Comparison of ENCODE assay signal across 11 cellular contexts in the genomic region with DNA sequence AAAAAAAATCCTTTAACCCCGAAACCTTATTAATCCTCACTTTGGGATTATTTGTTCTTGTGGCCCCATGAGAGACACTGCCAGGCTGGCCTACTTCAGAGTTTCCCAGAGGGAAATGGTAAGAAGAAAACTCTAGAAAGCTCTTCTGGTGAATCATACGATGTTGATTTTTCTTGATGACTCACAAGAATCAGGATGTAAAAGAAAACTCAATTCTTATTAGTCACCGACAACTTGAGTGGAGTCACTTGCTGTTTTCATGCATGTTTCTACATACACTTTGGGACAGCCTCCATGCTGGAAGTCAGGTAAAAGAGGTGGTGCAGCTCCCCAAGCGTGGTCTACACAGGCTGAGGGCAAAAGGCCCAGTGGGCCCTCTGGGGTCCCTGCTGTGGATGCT. TPM values are rescaled to one million over a fixed set of nuclear protein-coding genes. Genes with fewer than 3 reads are reported as not detected.
DNase-seq lines count a peak whose midpoint lies in the region; ATAC-seq and TF ChIP-seq lines count a peak whose summit lies in the region.
"Had no signal": no experiment of that assay in that cellular context is flagged by ENCODE, and none has a peak within 500 bp of the region (broad histone marks: within the 10 kb centered on the region; RNA-seq: fewer than 3 reads in every experiment).

No MANE protein-coding gene starts in this region.

- DNase-seq in activated CD8-positive, alpha-beta T cell treated with anti-CD3 and anti-CD28 coated beads for 36 hours: no peak
- no peak for DNase-seq in activated CD8-positive, alpha-beta T cell treated with anti-CD3 and anti-CD28 coated beads, Interleukin-2, amount 10 ng/mL, durations not matched to agents 7 days and 5 days
- DNase-seq in WTC11 (ENCODE audit: low spot score) (no peak), foreskin melanocyte (peak; percentile 46), type B pancreatic cell (ENCODE audit: extremely low spot score, unreplicated experiment) (no peak), SHP77 treated with DMSO at 0.1 percent for 48 hours (lab: John Stamatoyannopoulos, UW) (no peak), T-helper 9 cell (no peak)
- DNase-seq: CD4-positive, CD25-positive, alpha-beta regulatory T cell; left cardiac atrium had no signal

- no peaks in the 10 kb centered on the region for H3K9me3 Mint-ChIP-seq in activated CD8-positive, alpha-beta T cell treated with anti-CD3 and anti-CD28 coated beads for 36 hours
- no peaks in the 10 kb centered on the region for H3K9me3 Mint-ChIP-seq in activated CD8-positive, alpha-beta T cell treated with anti-CD3 and anti-CD28 coated beads, Interleukin-2, amount 10 ng/mL, durations not matched to agents 7 days and 5 days (ENCODE audit: insufficient read depth)
- no peaks in the 10 kb centered on the region for H3K9me3 Mint-ChIP-seq in WTC11
- H3K9me3 Mint-ChIP-seq in type B pancreatic cell: no peaks in the 10 kb centered on the region

- POLR2A ChIA-PET in activated CD8-positive, alpha-beta T cell treated with anti-CD3 and anti-CD28 coated beads for 36 hours (lab: Charles Lee): interaction anchor here (0.9 kb wide), 1 partner anchor 276 kb away, joined by 3 read pairs; no protein-coding TSS in a partner anchor
- POLR2A ChIA-PET in activated CD8-positive, alpha-beta T cell treated with anti-CD3 and anti-CD28 coated beads, Interleukin-2, amount 10 ng/mL, durations not matched to agents 7 days and 5 days (lab: Charles Lee): no interaction called here
- POLR2A ChIA-PET in WTC11 (lab: Charles Lee): no interaction called here

- H3K4me3 Mint-ChIP-seq in activated CD8-positive, alpha-beta T cell treated with anti-CD3 and anti-CD28 coated beads for 36 hours: no peak overlapping the region
- H3K4me3 Mint-ChIP-seq in activated CD8-positive, alpha-beta T cell treated with anti-CD3 and anti-CD28 coated beads, Interleukin-2, amount 10 ng/mL, durations not matched to agents 7 days and 5 days: no peak overlapping the region
- H3K4me3 Mint-ChIP-seq in WTC11: no peak overlapping the region
- H3K4me3 Mint-ChIP-seq in type B pancreatic cell: no peak overlapping the region
- H3K4me3 Mint-ChIP-seq: activated naive CD8-positive, alpha-beta T cell; CD4-positive, CD25-positive, alpha-beta regulatory T cell had no signal

- intact Hi-C loops in activated CD8-positive, alpha-beta T cell treated with anti-CD3 and anti-CD28 coated beads for 36 hours (cut with micrococcal nuclease): loop anchor here (10.0 kb wide), 1 partner anchor 82 kb away; no protein-coding TSS in a partner anchor

- CTCF ChIA-PET in activated CD8-positive, alpha-beta T cell treated with anti-CD3 and anti-CD28 coated beads for 36 hours (lab: Charles Lee): interaction anchor here (0.7 to 1.0 kb wide), 4 partner anchors 9 to 483 kb away, joined by 3 read pairs; no protein-coding TSS in a partner anchor
- CTCF ChIA-PET in activated CD8-positive, alpha-beta T cell treated with anti-CD3 and anti-CD28 coated beads, Interleukin-2, amount 10 ng/mL, durations not matched to agents 7 days and 5 days (lab: Charles Lee): interaction anchor here (0.6 to 1.2 kb wide), 5 partner anchors 10 to 136 kb away, joined by 3 to 4 read pairs (median 3); no protein-coding TSS in a partner anchor
- CTCF ChIA-PET in WTC11 (lab: Charles Lee): no interaction called here

- no peak overlapping the region for H3K27ac Mint-ChIP-seq in activated CD8-positive, alpha-beta T cell treated with anti-CD3 and anti-CD28 coated beads for 36 hours
- no peak overlapping the region for H3K27ac Mint-ChIP-seq in activated CD8-positive, alpha-beta T cell treated with anti-CD3 and anti-CD28 coated beads, Interleukin-2, amount 10 ng/mL, durations not matched to agents 7 days and 5 days
- H3K27ac Mint-ChIP-seq in WTC11 (0 out of 2 replicates have a peak overlapping the region, but pooled peaks have one; percentile 27), type B pancreatic cell (peak overlapping the region; percentile 80)
- H3K27ac Mint-ChIP-seq: activated naive CD8-positive, alpha-beta T cell had no signal

- H3K4me1 Mint-ChIP-seq in activated CD8-positive, alpha-beta T cell treated with anti-CD3 and anti-CD28 coated beads for 36 hours (ENCODE audit: low read depth): peaks cover 18% of the 10 kb centered on the region
- peaks cover 31% of the 10 kb centered on the region for H3K4me1 Mint-ChIP-seq in activated CD8-positive, alpha-beta T cell treated with anti-CD3 and anti-CD28 coated beads, Interleukin-2, amount 10 ng/mL, durations not matched to agents 7 days and 5 days (ENCODE audit: low read depth)
- H3K4me1 Mint-ChIP-seq in WTC11 (peaks cover 15% of the 10 kb centered on the region), type B pancreatic cell (ENCODE audit: unreplicated experiment) (peaks cover 14% of the 10 kb centered on the region)

- peaks cover under 1% of the 10 kb centered on the region for H3K27me3 Mint-ChIP-seq in activated CD8-positive, alpha-beta T cell treated with anti-CD3 and anti-CD28 coated beads for 36 hours
- H3K27me3 Mint-ChIP-seq in activated CD8-positive, alpha-beta T cell treated with anti-CD3 and anti-CD28 coated beads, Interleukin-2, amount 10 ng/mL, durations not matched to agents 7 days and 5 days (ENCODE audit: low read depth): peaks cover 4% of the 10 kb centered on the region
- no peaks in the 10 kb centered on the region for H3K27me3 Mint-ChIP-seq in WTC11 (ENCODE audit: low read depth)
- no peaks in the 10 kb centered on the region for H3K27me3 Mint-ChIP-seq in type B pancreatic cell
- H3K27me3 Mint-ChIP-seq: activated naive CD8-positive, alpha-beta T cell had no signal

- H3K36me3 Mint-ChIP-seq in activated CD8-positive, alpha-beta T cell treated with anti-CD3 and anti-CD28 coated beads for 36 hours (ENCODE audit: low read depth): no peaks in the 10 kb centered on the region
- no peaks in the 10 kb centered on the region for H3K36me3 Mint-ChIP-seq in activated CD8-positive, alpha-beta T cell treated with anti-CD3 and anti-CD28 coated beads, Interleukin-2, amount 10 ng/mL, durations not matched to agents 7 days and 5 days (ENCODE audit: low read depth)
- H3K36me3 Mint-ChIP-seq in WTC11 (peaks cover 46% of the 10 kb centered on the region), type B pancreatic cell (no peaks in the 10 kb centered on the region)
- H3K36me3 Mint-ChIP-seq: activated naive CD8-positive, alpha-beta T cell had no signal

- ATAC-seq in activated CD8-positive, alpha-beta T cell treated with anti-CD3 and anti-CD28 coated beads for 36 hours: peak; percentile 43
- ATAC-seq in activated CD8-positive, alpha-beta T cell treated with anti-CD3 and anti-CD28 coated beads, Interleukin-2, amount 10 ng/mL, durations not matched to agents 7 days and 5 days: no peak
- ATAC-seq in WTC11 (no peak), HG03439 (IDR thresholded peaks at IDR 0.05; ENCODE audit: unreplicated experiment) (no peak)
- ATAC-seq: left cardiac atrium had no signal

- TF ChIP-seq CTCF in activated CD8-positive, alpha-beta T cell treated with anti-CD3 and anti-CD28 coated beads for 36 hours (IDR thresholded peaks at IDR 0.05): no peak
- TF ChIP-seq CTCF in WTC11 (IDR thresholded peaks at IDR 0.05): no peak
- TF ChIP-seq CTCF in type B pancreatic cell (conservative IDR thresholded peaks at IDR 0.05): no peak

TF ChIP-seq in WTC11, 78 proteins besides CTCF, POLR2A, EP300 and RAD21 (continues in another document):
- no peak for TF ChIP-seq GABPB1 (CRISPR knock-in tag; IDR thresholded peaks at IDR 0.05)
- TF ChIP-seq ZBTB21 (CRISPR knock-in tag; IDR thresholded peaks at IDR 0.05; ENCODE audit: borderline replicate concordance): no peak
- TF ChIP-seq EMX1 (CRISPR knock-in tag; IDR thresholded peaks at IDR 0.05): no peak
- TF ChIP-seq, protein P1, sequence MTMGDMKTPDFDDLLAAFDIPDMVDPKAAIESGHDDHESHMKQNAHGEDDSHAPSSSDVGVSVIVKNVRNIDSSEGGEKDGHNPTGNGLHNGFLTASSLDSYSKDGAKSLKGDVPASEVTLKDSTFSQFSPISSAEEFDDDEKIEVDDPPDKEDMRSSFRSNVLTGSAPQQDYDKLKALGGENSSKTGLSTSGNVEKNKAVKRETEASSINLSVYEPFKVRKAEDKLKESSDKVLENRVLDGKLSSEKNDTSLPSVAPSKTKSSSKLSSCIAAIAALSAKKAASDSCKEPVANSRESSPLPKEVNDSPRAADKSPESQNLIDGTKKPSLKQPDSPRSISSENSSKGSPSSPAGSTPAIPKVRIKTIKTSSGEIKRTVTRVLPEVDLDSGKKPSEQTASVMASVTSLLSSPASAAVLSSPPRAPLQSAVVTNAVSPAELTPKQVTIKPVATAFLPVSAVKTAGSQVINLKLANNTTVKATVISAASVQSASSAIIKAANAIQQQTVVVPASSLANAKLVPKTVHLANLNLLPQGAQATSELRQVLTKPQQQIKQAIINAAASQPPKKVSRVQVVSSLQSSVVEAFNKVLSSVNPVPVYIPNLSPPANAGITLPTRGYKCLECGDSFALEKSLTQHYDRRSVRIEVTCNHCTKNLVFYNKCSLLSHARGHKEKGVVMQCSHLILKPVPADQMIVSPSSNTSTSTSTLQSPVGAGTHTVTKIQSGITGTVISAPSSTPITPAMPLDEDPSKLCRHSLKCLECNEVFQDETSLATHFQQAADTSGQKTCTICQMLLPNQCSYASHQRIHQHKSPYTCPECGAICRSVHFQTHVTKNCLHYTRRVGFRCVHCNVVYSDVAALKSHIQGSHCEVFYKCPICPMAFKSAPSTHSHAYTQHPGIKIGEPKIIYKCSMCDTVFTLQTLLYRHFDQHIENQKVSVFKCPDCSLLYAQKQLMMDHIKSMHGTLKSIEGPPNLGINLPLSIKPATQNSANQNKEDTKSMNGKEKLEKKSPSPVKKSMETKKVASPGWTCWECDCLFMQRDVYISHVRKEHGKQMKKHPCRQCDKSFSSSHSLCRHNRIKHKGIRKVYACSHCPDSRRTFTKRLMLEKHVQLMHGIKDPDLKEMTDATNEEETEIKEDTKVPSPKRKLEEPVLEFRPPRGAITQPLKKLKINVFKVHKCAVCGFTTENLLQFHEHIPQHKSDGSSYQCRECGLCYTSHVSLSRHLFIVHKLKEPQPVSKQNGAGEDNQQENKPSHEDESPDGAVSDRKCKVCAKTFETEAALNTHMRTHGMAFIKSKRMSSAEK (CRISPR knock-in tag; IDR thresholded peaks at IDR 0.05; ENCODE audit: borderline replicate concordance): no peak
- TF ChIP-seq KAT7 (CRISPR knock-in tag; IDR thresholded peaks at IDR 0.05; ENCODE audit: borderline replicate concordance): no peak

RNA-seq across cellular contexts. Expression of a gene that starts 42.8 kb away (rescaled TPM):
- total RNA-seq in activated CD8-positive, alpha-beta T cell treated with anti-CD3 and anti-CD28 coated beads for 36 hours: 1 to 10 TPM; 1.3 to 1.9 TPM
- total RNA-seq in activated CD8-positive, alpha-beta T cell treated with anti-CD3 and anti-CD28 coated beads, Interleukin-2, amount 10 ng/mL, durations not matched to agents 7 days and 5 days: 1 to 10 TPM; 2.5 to 3.2 TPM
- total RNA-seq in WTC11 (2021): 22.5 to 25.3 TPM (median 22.9 TPM) in 3 replicates
- total RNA-seq in type B pancreatic cell (ENCODE audit: low replicate concordance): 17.5 and 21.4 TPM in 2 replicates

Comparison
In these comparisons a context has a peak if more than half of its experiments do, and no peak if none do; other contexts are left out.
1. H3K27ac Mint-ChIP-seq: peak in WTC11 (single experiment) and type B pancreatic cell (single experiment); none in activated CD8-positive, alpha-beta T cell treated with anti-CD3 and anti-CD28 coated beads for 36 hours (single experiment) and activated CD8-positive, alpha-beta T cell treated with anti-CD3 and anti-CD28 coated beads, Interleukin-2, amount 10 ng/mL, durations not matched to agents 7 days and 5 days (single experiment).